Comparison of ENCODE assay signal across 1 cellular context in the genomic region with DNA sequence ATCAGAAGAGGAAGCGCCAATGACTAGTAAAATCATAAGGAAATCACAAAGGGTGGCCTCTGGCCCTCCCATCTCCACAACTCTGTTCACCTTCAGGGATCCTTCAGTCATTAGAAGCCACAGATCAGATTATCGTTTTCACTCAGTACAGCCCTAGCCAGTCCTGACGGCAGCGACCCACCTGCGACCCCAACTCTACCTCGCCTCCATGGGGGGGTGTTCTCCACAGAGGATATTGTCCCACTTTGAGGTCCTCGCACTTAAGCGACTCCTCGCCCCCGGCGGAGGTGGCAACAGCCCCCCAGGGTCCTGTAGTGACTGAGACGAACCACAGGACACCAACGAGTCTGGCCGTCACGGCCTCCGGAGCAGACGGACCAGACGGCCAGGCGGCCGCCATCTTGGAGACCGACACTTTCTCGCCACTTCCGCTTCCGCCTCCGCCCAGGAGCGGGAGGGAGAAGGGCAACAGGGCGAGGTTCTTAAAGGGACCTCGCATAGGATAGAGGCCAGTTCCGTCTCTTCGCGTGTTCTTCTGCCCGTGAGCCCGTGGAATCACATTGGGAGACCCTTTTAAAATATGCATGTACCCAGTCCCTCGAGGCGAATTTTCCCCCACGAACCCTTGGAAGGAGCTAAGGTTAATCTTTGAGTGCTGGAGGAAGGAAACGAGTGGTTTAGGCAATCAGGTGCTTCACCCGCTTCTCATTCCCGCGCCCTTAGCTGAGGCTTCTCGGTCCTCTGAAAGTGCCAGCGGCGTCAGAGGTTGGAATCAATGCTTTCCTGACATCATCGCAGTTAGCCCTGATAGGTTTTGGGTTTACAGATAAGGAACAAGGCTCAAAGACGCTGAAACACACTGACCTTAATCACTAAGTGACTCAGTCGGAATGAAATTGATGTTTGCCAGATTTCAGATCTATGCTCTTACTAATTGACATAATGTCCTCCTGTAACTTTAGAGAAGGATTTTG.
TF ChIP-seq lines count a peak whose summit lies in the region.

Gene TM2D1, minus strand, starts transcription at position 421 of the 974 bp plus-strand sequence. Its CDS starts 21 bp downstream, at position 400.

TF ChIP-seq in GM12878, 131 proteins besides CTCF, POLR2A, EP300 and RAD21 (continued from another document and continues in another):
- TF ChIP-seq YBX1 (IDR thresholded peaks at IDR 0.05), result no peak
- TF ChIP-seq, protein P1, sequence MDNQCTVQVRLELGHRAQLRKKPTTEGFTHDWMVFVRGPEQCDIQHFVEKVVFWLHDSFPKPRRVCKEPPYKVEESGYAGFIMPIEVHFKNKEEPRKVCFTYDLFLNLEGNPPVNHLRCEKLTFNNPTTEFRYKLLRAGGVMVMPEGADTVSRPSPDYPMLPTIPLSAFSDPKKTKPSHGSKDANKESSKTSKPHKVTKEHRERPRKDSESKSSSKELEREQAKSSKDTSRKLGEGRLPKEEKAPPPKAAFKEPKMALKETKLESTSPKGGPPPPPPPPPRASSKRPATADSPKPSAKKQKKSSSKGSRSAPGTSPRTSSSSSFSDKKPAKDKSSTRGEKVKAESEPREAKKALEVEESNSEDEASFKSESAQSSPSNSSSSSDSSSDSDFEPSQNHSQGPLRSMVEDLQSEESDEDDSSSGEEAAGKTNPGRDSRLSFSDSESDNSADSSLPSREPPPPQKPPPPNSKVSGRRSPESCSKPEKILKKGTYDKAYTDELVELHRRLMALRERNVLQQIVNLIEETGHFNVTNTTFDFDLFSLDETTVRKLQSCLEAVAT (IDR thresholded peaks at IDR 0.05), result peak; percentile 56; the same call in 1 of the 2 replicates
- TF ChIP-seq SMC3 (IDR thresholded peaks at IDR 0.05; ENCODE audit: borderline replicate concordance, low read length), result no peak
- TF ChIP-seq RBBP5 (conservative IDR thresholded peaks at IDR 0.05), result no peak
- TF ChIP-seq STAT3 (IDR thresholded peaks at IDR 0.05; ENCODE audit: low read depth, low read length), result no peak
- no peak for TF ChIP-seq IRF3 (IDR thresholded peaks at IDR 0.05)
- TF ChIP-seq ZNF622 (IDR thresholded peaks at IDR 0.05), result no peak
- TF ChIP-seq, protein P2, sequence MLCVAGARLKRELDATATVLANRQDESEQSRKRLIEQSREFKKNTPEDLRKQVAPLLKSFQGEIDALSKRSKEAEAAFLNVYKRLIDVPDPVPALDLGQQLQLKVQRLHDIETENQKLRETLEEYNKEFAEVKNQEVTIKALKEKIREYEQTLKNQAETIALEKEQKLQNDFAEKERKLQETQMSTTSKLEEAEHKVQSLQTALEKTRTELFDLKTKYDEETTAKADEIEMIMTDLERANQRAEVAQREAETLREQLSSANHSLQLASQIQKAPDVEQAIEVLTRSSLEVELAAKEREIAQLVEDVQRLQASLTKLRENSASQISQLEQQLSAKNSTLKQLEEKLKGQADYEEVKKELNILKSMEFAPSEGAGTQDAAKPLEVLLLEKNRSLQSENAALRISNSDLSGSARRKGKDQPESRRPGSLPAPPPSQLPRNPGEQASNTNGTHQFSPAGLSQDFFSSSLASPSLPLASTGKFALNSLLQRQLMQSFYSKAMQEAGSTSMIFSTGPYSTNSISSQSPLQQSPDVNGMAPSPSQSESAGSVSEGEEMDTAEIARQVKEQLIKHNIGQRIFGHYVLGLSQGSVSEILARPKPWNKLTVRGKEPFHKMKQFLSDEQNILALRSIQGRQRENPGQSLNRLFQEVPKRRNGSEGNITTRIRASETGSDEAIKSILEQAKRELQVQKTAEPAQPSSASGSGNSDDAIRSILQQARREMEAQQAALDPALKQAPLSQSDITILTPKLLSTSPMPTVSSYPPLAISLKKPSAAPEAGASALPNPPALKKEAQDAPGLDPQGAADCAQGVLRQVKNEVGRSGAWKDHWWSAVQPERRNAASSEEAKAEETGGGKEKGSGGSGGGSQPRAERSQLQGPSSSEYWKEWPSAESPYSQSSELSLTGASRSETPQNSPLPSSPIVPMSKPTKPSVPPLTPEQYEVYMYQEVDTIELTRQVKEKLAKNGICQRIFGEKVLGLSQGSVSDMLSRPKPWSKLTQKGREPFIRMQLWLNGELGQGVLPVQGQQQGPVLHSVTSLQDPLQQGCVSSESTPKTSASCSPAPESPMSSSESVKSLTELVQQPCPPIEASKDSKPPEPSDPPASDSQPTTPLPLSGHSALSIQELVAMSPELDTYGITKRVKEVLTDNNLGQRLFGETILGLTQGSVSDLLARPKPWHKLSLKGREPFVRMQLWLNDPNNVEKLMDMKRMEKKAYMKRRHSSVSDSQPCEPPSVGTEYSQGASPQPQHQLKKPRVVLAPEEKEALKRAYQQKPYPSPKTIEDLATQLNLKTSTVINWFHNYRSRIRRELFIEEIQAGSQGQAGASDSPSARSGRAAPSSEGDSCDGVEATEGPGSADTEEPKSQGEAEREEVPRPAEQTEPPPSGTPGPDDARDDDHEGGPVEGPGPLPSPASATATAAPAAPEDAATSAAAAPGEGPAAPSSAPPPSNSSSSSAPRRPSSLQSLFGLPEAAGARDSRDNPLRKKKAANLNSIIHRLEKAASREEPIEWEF (IDR thresholded peaks at IDR 0.05; ENCODE audit: insufficient replicate concordance, low read depth, low read length), result no peak
- peak; percentile 66 for TF ChIP-seq SP1 (IDR thresholded peaks at IDR 0.05; ENCODE audit: low read depth, low read length)
- TF ChIP-seq RCOR1 (conservative IDR thresholded peaks at IDR 0.05; ENCODE audit: low read depth, low read length), result no peak
- no peak for TF ChIP-seq ZBED1 (IDR thresholded peaks at IDR 0.05; ENCODE audit: borderline replicate concordance)
- TF ChIP-seq ZNF207 (IDR thresholded peaks at IDR 0.05; ENCODE audit: borderline replicate concordance), result peak; percentile 24; the same call in 1 of the 2 replicates
- TF ChIP-seq, protein P3, sequence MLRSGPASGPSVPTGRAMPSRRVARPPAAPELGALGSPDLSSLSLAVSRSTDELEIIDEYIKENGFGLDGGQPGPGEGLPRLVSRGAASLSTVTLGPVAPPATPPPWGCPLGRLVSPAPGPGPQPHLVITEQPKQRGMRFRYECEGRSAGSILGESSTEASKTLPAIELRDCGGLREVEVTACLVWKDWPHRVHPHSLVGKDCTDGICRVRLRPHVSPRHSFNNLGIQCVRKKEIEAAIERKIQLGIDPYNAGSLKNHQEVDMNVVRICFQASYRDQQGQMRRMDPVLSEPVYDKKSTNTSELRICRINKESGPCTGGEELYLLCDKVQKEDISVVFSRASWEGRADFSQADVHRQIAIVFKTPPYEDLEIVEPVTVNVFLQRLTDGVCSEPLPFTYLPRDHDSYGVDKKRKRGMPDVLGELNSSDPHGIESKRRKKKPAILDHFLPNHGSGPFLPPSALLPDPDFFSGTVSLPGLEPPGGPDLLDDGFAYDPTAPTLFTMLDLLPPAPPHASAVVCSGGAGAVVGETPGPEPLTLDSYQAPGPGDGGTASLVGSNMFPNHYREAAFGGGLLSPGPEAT (IDR thresholded peaks at IDR 0.05; ENCODE audit: low read depth), result peak; percentile 96
- no peak for TF ChIP-seq MTA3 (IDR thresholded peaks at IDR 0.05; ENCODE audit: borderline replicate concordance, low read length)
- no peak for TF ChIP-seq PBX3 (IDR thresholded peaks at IDR 0.05; ENCODE audit: insufficient replicate concordance, low read depth, low read length)
- TF ChIP-seq HCFC1 (IDR thresholded peaks at IDR 0.05; ENCODE audit: low read length), result peak; percentile 68
- TF ChIP-seq ZBTB40 (IDR thresholded peaks at IDR 0.05; ENCODE audit: borderline replicate concordance), result peak; percentile 92
- TF ChIP-seq, protein P4, sequence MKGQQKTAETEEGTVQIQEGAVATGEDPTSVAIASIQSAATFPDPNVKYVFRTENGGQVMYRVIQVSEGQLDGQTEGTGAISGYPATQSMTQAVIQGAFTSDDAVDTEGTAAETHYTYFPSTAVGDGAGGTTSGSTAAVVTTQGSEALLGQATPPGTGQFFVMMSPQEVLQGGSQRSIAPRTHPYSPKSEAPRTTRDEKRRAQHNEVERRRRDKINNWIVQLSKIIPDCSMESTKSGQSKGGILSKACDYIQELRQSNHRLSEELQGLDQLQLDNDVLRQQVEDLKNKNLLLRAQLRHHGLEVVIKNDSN (IDR thresholded peaks at IDR 0.05; ENCODE audit: borderline replicate concordance, extremely low read length, insufficient read depth, low read depth, low read length), result no peak
- peak; percentile 85 for TF ChIP-seq HDAC6 (IDR thresholded peaks at IDR 0.05; ENCODE audit: unreplicated experiment)
- no peak for TF ChIP-seq MYB (IDR thresholded peaks at IDR 0.05; ENCODE audit: borderline replicate concordance, low read depth, low read length)
- TF ChIP-seq, protein P5, sequence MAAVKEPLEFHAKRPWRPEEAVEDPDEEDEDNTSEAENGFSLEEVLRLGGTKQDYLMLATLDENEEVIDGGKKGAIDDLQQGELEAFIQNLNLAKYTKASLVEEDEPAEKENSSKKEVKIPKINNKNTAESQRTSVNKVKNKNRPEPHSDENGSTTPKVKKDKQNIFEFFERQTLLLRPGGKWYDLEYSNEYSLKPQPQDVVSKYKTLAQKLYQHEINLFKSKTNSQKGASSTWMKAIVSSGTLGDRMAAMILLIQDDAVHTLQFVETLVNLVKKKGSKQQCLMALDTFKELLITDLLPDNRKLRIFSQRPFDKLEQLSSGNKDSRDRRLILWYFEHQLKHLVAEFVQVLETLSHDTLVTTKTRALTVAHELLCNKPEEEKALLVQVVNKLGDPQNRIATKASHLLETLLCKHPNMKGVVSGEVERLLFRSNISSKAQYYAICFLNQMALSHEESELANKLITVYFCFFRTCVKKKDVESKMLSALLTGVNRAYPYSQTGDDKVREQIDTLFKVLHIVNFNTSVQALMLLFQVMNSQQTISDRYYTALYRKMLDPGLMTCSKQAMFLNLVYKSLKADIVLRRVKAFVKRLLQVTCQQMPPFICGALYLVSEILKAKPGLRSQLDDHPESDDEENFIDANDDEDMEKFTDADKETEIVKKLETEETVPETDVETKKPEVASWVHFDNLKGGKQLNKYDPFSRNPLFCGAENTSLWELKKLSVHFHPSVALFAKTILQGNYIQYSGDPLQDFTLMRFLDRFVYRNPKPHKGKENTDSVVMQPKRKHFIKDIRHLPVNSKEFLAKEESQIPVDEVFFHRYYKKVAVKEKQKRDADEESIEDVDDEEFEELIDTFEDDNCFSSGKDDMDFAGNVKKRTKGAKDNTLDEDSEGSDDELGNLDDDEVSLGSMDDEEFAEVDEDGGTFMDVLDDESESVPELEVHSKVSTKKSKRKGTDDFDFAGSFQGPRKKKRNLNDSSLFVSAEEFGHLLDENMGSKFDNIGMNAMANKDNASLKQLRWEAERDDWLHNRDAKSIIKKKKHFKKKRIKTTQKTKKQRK (IDR thresholded peaks at IDR 0.05; ENCODE audit: low read depth, low read length), result no peak
- no peak for TF ChIP-seq SUZ12 (IDR thresholded peaks at IDR 0.05; ENCODE audit: unreplicated experiment)
- TF ChIP-seq, protein P6, sequence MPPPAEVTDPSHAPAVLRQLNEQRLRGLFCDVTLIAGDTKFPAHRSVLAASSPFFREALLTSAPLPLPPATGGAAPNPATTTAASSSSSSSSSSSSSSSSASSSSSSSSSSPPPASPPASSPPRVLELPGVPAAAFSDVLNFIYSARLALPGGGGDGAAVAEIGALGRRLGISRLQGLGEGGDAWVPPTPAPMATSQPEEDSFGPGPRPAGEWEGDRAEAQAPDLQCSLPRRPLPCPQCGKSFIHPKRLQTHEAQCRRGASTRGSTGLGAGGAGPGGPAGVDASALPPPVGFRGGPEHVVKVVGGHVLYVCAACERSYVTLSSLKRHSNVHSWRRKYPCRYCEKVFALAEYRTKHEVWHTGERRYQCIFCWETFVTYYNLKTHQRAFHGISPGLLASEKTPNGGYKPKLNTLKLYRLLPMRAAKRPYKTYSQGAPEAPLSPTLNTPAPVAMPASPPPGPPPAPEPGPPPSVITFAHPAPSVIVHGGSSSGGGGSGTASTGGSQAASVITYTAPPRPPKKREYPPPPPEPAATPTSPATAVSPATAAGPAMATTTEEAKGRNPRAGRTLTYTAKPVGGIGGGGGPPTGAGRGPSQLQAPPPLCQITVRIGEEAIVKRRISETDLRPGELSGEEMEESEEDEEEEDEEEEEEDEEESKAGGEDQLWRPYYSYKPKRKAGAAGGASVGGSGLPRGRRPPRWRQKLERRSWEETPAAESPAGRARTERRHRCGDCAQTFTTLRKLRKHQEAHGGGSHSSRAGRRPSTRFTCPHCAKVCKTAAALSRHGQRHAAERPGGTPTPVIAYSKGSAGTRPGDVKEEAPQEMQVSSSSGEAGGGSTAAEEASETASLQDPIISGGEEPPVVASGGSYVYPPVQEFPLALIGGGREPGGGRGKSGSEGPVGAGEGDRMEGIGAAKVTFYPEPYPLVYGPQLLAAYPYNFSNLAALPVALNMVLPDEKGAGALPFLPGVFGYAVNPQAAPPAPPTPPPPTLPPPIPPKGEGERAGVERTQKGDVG (CRISPR knock-in tag; IDR thresholded peaks at IDR 0.05), result no peak
